ENCODE assay signal across 13 cellular contexts in the genomic region with DNA sequence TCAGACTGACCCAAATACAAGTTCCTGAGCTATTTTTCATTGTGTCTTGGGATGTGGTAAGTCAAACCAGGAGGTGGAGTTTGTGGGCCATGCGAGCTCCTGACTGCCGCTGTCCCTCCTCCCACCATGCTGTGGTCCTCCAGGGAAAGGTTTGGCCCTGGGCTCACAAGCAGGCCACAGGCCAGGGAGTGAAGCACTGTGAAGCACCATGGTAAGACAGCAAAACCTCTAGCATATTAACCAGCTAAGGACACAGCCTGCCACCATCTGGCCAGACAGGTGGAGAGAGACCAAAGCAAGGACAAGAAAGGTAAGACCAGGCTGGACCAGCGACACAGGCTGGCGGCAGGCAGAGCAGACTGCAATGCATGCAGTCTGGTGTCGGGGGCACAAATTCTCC. TPM values are rescaled to one million over a fixed set of nuclear protein-coding genes. Genes with fewer than 3 reads are reported as not detected.
A peak's percentile ranks its signal among the peaks of the same experiment; 100 is the strongest.
DNase-seq lines count a peak whose midpoint lies in the region; ATAC-seq and TF ChIP-seq lines count a peak whose summit lies in the region.
"Had no signal": no experiment of that assay in that cellular context is flagged by ENCODE, and none has a peak within 500 bp of the region (broad histone marks: within the 10 kb centered on the region; RNA-seq: fewer than 3 reads in every experiment).

No MANE protein-coding gene starts in this region.

- DNase-seq in Right ventricle myocardium superior (peak; percentile 70), cardiac septum (ENCODE audit: low spot score) (no peak), SW480 (ENCODE audit: low spot score) (peak; percentile 30), fibroblast of the aortic adventitia (ENCODE audit: low read depth) (peak; percentile 16), globus pallidus (ENCODE audit: low spot score) (no peak), AG20443 (ENCODE audit: low spot score) (no peak), GM20000 (ENCODE audit: low spot score) (no peak), AG08395 (ENCODE audit: low spot score) (no peak)
- DNase-seq: naive B cell had no signal

- no peak for TF ChIP-seq CTCF in fibroblast of the aortic adventitia (IDR thresholded peaks at IDR 0.05; ENCODE audit: insufficient read depth, low read length)
- no peak for TF ChIP-seq CTCF in GM20000 (IDR thresholded peaks at IDR 0.05; ENCODE audit: extremely low read depth, missing control alignments)

- no peak overlapping the region for H3K4me3 ChIP-seq in fibroblast of the aortic adventitia (ENCODE audit: low read depth, low read length)
- H3K4me3 ChIP-seq: skin epidermis had no signal

- ATAC-seq in Right ventricle myocardium superior (ENCODE audit: poor library complexity), result peak; percentile 60

- intact Hi-C loops in Right ventricle myocardium superior (cut with DNase I) (no loop called here), cardiac septum (cut with DNase I) (loop anchor here (5.0 kb wide), 1 partner anchor 54 kb away; no protein-coding TSS in a partner anchor)

RNA-seq across cellular contexts. Expression of gene RAB43, which starts 15.3 kb away (rescaled TPM):
- 5.1 TPM for total RNA-seq in Right ventricle myocardium superior
- 3.4 TPM for total RNA-seq in cardiac septum
- 2.5 and 5.1 TPM in 2 replicates for total RNA-seq in fibroblast of the aortic adventitia (ENCODE audit: low replicate concordance)

RNA-seq across cellular contexts. Expression of gene GP9, which starts 45.7 kb away (rescaled TPM):
- not detected for total RNA-seq in Right ventricle myocardium superior
- 0.27 TPM for total RNA-seq in cardiac septum
- not detected in 2 replicates for total RNA-seq in fibroblast of the aortic adventitia (ENCODE audit: low replicate concordance)
- total RNA-seq: aorta, NCI-H460, urinary bladder had no signal

RNA-seq across cellular contexts. Expression of gene ISY1, which starts 54.5 kb away (rescaled TPM):
- total RNA-seq in Right ventricle myocardium superior (28.0 TPM), cardiac septum (23.9 TPM), fibroblast of the aortic adventitia (ENCODE audit: low replicate concordance) (20.6 and 51.0 TPM in 2 replicates)

Comparison
In these comparisons a context has a peak if more than half of its experiments do, and no peak if none do; other contexts are left out.
1. DNase-seq: peak in Right ventricle myocardium superior (single experiment), SW480 (single experiment) and fibroblast of the aortic adventitia (single experiment); none in cardiac septum (single experiment), globus pallidus (single experiment), AG20443 (single experiment), GM20000 (single experiment) and AG08395 (single experiment).